1 cellular context compared by ENCODE assay signal in the genomic region with DNA sequence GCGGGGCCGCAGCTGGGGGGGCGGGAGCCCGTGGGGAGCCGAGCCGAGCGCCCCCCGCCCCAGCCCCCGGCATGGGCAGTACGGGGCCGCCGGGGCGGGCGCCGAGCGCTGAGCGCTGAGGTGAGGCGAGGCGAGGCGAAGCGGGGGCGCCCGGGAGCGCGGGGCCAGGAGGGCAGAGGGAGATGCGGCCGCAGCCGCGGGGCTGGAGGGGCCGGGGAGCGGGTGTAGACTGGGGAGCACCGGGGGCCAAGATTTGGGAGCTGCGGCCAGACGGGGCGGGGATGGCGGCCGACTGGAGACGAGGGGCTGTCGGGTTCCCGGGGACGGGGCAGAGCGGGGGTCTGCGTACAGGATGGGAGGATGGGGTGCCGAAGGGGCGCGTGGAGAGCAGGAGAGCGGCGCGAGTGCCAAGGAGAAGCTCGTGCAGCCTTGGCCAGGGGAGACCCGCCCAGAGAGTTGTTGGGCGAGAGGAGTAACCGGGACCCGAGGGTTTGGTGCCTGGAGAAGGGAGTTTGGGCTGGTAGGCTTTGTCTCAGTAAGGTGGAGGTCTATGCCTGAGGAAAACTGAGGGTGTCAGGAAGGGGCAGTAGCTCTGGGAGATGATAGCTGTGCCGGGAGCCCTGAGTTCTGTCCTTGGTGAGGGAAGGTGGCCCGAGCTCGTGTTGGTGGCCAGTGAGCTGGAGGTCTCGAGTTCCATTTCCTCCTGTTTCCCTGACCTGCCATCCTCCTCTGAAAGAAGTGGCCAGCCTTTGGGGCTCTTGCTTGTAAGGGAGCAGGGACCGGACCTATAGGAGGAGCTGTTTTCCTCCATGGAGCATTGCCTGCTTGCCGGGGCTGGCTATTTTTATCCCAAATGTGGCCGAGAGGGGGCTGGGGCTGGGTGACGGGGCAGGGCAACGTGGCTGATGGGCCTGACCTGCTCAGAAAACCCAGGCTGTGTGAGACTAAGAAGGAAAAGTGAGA.
A peak's percentile ranks its signal among the peaks of the same experiment; 100 is the strongest.
TF ChIP-seq lines count a peak whose summit lies in the region.

No MANE protein-coding gene starts in this region.

TF ChIP-seq in K562, 482 proteins besides CTCF, POLR2A, EP300 and RAD21 (continued from another document and continues in another):
- TF ChIP-seq MAZ (CRISPR knock-in tag; conservative IDR thresholded peaks at IDR 0.05 in 1 of 2, IDR thresholded peaks at IDR 0.05 in 1 of 2): 0 out of 4 replicates have a peak, but pooled peaks of 1 of the 2 experiments have one; percentile 16
- TF ChIP-seq ZNF212 (CRISPR knock-in tag; IDR thresholded peaks at IDR 0.05): no peak
- TF ChIP-seq PHB2 (IDR thresholded peaks at IDR 0.05; ENCODE audit: low read depth): no peak
- TF ChIP-seq ZNF165 (CRISPR knock-in tag; IDR thresholded peaks at IDR 0.05; ENCODE audit: borderline replicate concordance): no peak
- peak in 1 of 2 experiments; percentile 11 for TF ChIP-seq E2F6 (IDR thresholded peaks at IDR 0.05; ENCODE audit: borderline replicate concordance in 1 of 2, extremely low read depth in 1 of 2, insufficient read depth in 1 of 2, insufficient read length in 1 of 2, low read depth in 1 of 2, low read length in 1 of 2, poor library complexity in 1 of 2, severe bottlenecking in 1 of 2)
- TF ChIP-seq, protein P1, sequence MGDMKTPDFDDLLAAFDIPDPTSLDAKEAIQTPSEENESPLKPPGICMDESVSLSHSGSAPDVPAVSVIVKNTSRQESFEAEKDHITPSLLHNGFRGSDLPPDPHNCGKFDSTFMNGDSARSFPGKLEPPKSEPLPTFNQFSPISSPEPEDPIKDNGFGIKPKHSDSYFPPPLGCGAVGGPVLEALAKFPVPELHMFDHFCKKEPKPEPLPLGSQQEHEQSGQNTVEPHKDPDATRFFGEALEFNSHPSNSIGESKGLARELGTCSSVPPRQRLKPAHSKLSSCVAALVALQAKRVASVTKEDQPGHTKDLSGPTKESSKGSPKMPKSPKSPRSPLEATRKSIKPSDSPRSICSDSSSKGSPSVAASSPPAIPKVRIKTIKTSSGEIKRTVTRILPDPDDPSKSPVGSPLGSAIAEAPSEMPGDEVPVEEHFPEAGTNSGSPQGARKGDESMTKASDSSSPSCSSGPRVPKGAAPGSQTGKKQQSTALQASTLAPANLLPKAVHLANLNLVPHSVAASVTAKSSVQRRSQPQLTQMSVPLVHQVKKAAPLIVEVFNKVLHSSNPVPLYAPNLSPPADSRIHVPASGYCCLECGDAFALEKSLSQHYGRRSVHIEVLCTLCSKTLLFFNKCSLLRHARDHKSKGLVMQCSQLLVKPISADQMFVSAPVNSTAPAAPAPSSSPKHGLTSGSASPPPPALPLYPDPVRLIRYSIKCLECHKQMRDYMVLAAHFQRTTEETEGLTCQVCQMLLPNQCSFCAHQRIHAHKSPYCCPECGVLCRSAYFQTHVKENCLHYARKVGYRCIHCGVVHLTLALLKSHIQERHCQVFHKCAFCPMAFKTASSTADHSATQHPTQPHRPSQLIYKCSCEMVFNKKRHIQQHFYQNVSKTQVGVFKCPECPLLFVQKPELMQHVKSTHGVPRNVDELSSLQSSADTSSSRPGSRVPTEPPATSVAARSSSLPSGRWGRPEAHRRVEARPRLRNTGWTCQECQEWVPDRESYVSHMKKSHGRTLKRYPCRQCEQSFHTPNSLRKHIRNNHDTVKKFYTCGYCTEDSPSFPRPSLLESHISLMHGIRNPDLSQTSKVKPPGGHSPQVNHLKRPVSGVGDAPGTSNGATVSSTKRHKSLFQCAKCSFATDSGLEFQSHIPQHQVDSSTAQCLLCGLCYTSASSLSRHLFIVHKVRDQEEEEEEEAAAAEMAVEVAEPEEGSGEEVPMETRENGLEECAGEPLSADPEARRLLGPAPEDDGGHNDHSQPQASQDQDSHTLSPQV (IDR thresholded peaks at IDR 0.05): peak; percentile 63
- TF ChIP-seq ETS1 (conservative IDR thresholded peaks at IDR 0.05; ENCODE audit: control insufficient read depth, low read depth, low read length): no peak
- TF ChIP-seq, protein P2, sequence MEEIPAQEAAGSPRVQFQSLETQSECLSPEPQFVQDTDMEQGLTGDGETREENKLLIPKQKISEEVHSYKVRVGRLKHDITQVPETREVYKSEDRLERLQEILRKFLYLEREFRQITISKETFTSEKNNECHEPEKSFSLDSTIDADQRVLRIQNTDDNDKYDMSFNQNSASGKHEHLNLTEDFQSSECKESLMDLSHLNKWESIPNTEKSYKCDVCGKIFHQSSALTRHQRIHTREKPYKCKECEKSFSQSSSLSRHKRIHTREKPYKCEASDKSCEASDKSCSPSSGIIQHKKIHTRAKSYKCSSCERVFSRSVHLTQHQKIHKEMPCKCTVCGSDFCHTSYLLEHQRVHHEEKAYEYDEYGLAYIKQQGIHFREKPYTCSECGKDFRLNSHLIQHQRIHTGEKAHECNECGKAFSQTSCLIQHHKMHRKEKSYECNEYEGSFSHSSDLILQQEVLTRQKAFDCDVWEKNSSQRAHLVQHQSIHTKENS (CRISPR knock-in tag; IDR thresholded peaks at IDR 0.05): no peak
- peak; percentile 54 for TF ChIP-seq JUND (IDR thresholded peaks at IDR 0.05; ENCODE audit: borderline replicate concordance, low read depth, low read length)
- no peak; the same call in 2 of the 3 replicates for TF ChIP-seq JUND (tag; IDR thresholded peaks at IDR 0.05; ENCODE audit: borderline replicate concordance, low read depth, low read length)
- no peak for TF ChIP-seq ZNF224 (CRISPR knock-in tag; IDR thresholded peaks at IDR 0.05)
- TF ChIP-seq, protein P3, sequence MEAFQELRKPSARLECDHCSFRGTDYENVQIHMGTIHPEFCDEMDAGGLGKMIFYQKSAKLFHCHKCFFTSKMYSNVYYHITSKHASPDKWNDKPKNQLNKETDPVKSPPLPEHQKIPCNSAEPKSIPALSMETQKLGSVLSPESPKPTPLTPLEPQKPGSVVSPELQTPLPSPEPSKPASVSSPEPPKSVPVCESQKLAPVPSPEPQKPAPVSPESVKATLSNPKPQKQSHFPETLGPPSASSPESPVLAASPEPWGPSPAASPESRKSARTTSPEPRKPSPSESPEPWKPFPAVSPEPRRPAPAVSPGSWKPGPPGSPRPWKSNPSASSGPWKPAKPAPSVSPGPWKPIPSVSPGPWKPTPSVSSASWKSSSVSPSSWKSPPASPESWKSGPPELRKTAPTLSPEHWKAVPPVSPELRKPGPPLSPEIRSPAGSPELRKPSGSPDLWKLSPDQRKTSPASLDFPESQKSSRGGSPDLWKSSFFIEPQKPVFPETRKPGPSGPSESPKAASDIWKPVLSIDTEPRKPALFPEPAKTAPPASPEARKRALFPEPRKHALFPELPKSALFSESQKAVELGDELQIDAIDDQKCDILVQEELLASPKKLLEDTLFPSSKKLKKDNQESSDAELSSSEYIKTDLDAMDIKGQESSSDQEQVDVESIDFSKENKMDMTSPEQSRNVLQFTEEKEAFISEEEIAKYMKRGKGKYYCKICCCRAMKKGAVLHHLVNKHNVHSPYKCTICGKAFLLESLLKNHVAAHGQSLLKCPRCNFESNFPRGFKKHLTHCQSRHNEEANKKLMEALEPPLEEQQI (IDR thresholded peaks at IDR 0.05): no peak
- TF ChIP-seq, protein P4, sequence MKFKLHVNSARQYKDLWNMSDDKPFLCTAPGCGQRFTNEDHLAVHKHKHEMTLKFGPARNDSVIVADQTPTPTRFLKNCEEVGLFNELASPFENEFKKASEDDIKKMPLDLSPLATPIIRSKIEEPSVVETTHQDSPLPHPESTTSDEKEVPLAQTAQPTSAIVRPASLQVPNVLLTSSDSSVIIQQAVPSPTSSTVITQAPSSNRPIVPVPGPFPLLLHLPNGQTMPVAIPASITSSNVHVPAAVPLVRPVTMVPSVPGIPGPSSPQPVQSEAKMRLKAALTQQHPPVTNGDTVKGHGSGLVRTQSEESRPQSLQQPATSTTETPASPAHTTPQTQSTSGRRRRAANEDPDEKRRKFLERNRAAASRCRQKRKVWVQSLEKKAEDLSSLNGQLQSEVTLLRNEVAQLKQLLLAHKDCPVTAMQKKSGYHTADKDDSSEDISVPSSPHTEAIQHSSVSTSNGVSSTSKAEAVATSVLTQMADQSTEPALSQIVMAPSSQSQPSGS (CRISPR knock-in tag; IDR thresholded peaks at IDR 0.05): no peak
- TF ChIP-seq, protein P5, sequence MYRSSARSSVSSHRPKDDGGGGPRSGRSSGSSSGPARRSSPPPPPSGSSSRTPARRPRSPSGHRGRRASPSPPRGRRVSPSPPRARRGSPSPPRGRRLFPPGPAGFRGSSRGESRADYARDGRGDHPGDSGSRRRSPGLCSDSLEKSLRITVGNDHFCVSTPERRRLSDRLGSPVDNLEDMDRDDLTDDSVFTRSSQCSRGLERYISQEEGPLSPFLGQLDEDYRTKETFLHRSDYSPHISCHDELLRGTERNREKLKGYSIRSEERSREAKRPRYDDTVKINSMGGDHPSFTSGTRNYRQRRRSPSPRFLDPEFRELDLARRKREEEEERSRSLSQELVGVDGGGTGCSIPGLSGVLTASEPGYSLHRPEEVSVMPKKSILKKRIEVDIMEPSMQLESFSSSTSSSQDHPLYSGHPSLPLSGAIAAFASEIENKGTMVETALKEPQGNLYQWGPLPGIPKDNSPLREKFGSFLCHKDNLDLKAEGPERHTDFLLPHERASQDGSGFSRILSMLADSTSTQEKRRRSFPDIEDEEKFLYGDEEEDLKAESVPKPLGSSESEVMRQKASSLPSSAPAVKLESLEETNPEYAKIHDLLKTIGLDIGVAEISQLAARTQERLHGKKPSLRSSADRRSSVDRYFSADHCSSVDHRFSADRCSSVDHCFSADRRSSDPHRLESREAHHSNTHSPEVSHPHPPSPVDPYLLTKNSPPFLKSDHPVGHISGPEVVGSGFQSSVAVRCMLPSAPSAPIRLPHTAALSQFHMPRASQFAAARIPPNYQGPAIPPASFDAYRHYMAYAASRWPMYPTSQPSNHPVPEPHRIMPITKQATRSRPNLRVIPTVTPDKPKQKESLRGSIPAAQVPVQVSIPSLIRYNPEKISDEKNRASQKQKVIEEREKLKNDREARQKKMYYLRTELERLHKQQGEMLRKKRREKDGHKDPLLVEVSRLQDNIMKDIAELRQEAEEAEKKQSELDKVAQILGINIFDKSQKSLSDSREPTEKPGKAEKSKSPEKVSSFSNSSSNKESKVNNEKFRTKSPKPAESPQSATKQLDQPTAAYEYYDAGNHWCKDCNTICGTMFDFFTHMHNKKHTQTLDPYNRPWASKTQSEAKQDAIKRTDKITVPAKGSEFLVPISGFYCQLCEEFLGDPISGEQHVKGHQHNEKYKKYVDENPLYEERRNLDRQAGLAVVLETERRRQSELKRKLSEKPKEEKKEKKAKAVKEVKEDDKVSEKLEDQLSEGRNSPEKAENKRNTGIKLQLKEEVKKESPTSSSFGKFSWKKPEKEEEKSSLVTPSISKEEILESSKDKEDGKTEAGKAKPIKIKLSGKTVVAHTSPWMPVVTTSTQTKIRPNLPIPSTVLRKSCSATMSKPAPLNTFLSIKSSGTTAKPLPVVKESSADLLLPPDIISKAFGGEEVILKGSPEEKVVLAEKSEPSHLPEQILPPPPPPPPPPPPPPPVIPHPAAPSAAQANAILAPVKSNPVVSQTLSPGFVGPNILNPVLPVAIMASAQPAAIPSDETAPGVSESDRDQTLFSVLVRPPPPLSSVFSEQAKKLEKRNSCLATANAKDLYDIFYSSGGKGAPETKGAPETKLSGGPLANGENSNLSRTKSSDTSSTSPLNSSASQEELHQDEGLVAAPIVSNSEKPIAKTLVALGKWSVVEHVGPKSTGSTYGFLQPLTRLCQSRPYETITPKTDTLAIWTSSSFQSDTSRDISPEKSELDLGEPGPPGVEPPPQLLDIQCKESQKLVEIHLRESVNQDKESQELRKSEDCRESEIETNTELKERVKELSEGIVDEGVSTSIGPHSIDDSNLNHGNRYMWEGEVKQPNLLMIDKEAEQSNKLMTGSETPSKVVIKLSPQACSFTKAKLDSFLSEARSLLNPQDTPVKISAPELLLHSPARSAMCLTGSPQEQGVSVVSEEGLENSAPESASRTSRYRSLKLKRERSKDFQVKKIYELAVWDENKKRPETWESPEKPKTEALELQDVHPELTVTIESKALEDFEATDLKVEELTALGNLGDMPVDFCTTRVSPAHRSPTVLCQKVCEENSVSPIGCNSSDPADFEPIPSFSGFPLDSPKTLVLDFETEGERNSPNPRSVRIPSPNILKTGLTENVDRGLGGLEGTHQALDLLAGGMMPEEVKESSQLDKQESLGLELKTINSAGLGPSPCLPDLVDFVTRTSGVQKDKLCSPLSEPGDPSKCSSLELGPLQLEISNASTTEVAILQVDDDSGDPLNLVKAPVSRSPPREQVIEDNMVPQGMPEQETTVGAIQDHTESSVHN (IDR thresholded peaks at IDR 0.05; ENCODE audit: borderline replicate concordance in 1 of 2, low read depth in 1 of 2): no peak
- TF ChIP-seq TEAD4 (IDR thresholded peaks at IDR 0.05; ENCODE audit: low read length): no peak
- TF ChIP-seq TEAD4 (CRISPR knock-in tag; IDR thresholded peaks at IDR 0.05; ENCODE audit: borderline replicate concordance): no peak
- no peak for TF ChIP-seq E2F3 (CRISPR knock-in tag; IDR thresholded peaks at IDR 0.05)
- TF ChIP-seq ZC3H4 (CRISPR knock-in tag; IDR thresholded peaks at IDR 0.05; ENCODE audit: borderline replicate concordance): peak; percentile 79; the same call in 1 of the 2 replicates
- peak; percentile 47; the same call in 1 of the 2 replicates for TF ChIP-seq VEZF1 (CRISPR knock-in tag; IDR thresholded peaks at IDR 0.05)
- TF ChIP-seq HNRNPL (IDR thresholded peaks at IDR 0.05; ENCODE audit: low read depth, low read length): no peak
- peak; percentile 73; the same call in 1 of the 2 replicates for TF ChIP-seq ZBTB7A (IDR thresholded peaks at IDR 0.05; ENCODE audit: borderline replicate concordance, control insufficient read depth, low read depth, low read length)
- no peak for TF ChIP-seq MAFK (IDR thresholded peaks at IDR 0.05; ENCODE audit: low read length)
- TF ChIP-seq COPS2 (conservative IDR thresholded peaks at IDR 0.05): no peak
- TF ChIP-seq HDGF (IDR thresholded peaks at IDR 0.05): 0 out of 2 replicates have a peak, but pooled peaks have one; percentile 72
- no peak for TF ChIP-seq MAFG (tag; conservative IDR thresholded peaks at IDR 0.05)
- TF ChIP-seq RBM17 (IDR thresholded peaks at IDR 0.05; ENCODE audit: borderline replicate concordance, low read depth, low read length): no peak
